ENCODE assay signal across 12 cellular contexts in the genomic region with DNA sequence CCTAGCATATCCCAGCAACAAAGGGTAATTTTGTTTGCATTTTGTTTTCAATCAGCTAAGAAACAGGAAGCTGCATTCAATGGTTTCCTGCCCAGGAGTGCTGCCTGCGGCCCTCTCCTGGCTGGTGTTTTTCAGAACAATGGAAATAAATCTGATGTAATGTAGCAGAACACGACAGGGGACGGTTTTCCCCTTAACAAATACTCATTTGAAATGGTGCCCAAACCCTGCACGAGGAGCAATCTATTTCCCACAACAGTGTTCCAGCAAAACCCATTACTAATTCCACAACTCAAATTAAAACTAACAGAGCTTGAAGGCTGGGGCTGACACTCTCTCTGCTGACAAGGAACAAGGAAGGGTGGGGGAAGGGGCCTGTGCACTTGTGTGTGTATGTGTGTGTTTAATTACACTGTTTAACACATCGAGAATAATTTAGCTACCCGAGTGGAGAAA. TPM values are rescaled to one million over a fixed set of nuclear protein-coding genes. Genes with fewer than 3 reads are reported as not detected.
A peak's percentile ranks its signal among the peaks of the same experiment; 100 is the strongest.
DNase-seq lines count a peak whose midpoint lies in the region; ATAC-seq, FAIRE-seq and TF ChIP-seq lines count a peak whose summit lies in the region.
"Had no signal": no experiment of that assay in that cellular context is flagged by ENCODE, and none has a peak within 500 bp of the region (broad histone marks: within the 10 kb centered on the region; RNA-seq: fewer than 3 reads in every experiment).

No MANE protein-coding gene starts in this region.

- ATAC-seq in HG03432 (IDR thresholded peaks at IDR 0.05; ENCODE audit: unreplicated experiment) (peak; percentile 47), naive B cell (ENCODE audit: low read depth in 2 of 2) (peak in 1 of 2 donors; percentile 21), HG03571 (IDR thresholded peaks at IDR 0.05; ENCODE audit: unreplicated experiment) (no peak)
- peak; percentile 40 for ATAC-seq in activated naive CD8-positive, alpha-beta T cell treated with anti-CD3 and anti-CD28 coated beads, Interleukin-2, amount 50 U/mL, for 24 hours

- no peak for TF ChIP-seq POLR2A in GM12891 (IDR thresholded peaks at IDR 0.05; ENCODE audit: low read depth, low read length)

- H3K4me3 Mint-ChIP-seq in activated naive CD8-positive, alpha-beta T cell treated with anti-CD3 and anti-CD28 coated beads, Interleukin-2, amount 50 U/mL, for 24 hours: no peak overlapping the region
- H3K4me3 Mint-ChIP-seq in naive B cell (peak overlapping the region in 1 of 8 donors; percentile 50), immature natural killer cell (no peak overlapping the region)

- H3K27me3 Mint-ChIP-seq in activated naive CD8-positive, alpha-beta T cell treated with anti-CD3 and anti-CD28 coated beads, Interleukin-2, amount 50 U/mL, for 24 hours: no peaks in the 10 kb centered on the region
- H3K27me3 Mint-ChIP-seq in naive B cell (no peaks in the 10 kb centered on the region), immature natural killer cell (ENCODE audit: low read depth in 3 of 3) (peaks cover 1 to 5% (median 4%) of the 10 kb centered on the region in 3 donors)

- no peak overlapping the region for H3K27ac Mint-ChIP-seq in activated naive CD8-positive, alpha-beta T cell treated with anti-CD3 and anti-CD28 coated beads, Interleukin-2, amount 50 U/mL, for 24 hours
- peak overlapping the region in 4 of 6 donors; percentile 47 to 91 (median 64) for H3K27ac Mint-ChIP-seq in naive B cell
- H3K27ac Mint-ChIP-seq in immature natural killer cell: no peak overlapping the region

- peaks cover 13% of the 10 kb centered on the region for H3K4me1 Mint-ChIP-seq in activated naive CD8-positive, alpha-beta T cell treated with anti-CD3 and anti-CD28 coated beads, Interleukin-2, amount 50 U/mL, for 24 hours
- H3K4me1 Mint-ChIP-seq in naive B cell (peaks cover 8 to 16% (median 11%) of the 10 kb centered on the region in 3 donors), immature natural killer cell (no peaks in the 10 kb centered on the region)

- H3K9me3 Mint-ChIP-seq in activated naive CD8-positive, alpha-beta T cell treated with anti-CD3 and anti-CD28 coated beads, Interleukin-2, amount 50 U/mL, for 24 hours: no peaks in the 10 kb centered on the region
- peaks cover 0 to 1% (median 0%) of the 10 kb centered on the region in 7 donors for H3K9me3 Mint-ChIP-seq in naive B cell
- no peaks in the 10 kb centered on the region for H3K9me3 Mint-ChIP-seq in immature natural killer cell

- DNase-seq in NCI-H1092 treated with DMSO at 0.1 percent for 48 hours (lab: John Stamatoyannopoulos, UW) (peak; percentile 6), NCI-H1092 (lab: John Stamatoyannopoulos, UW) (no peak), naive B cell (no peak), GM12891 (ENCODE audit: insufficient read length, low spot score) (no peak), immature natural killer cell (no peak)
- DNase-seq in activated naive CD8-positive, alpha-beta T cell treated with anti-CD3 and anti-CD28 coated beads, Interleukin-2, amount 50 U/mL, for 24 hours: no peak
- DNase-seq: dorsolateral prefrontal cortex, tibial artery had no signal

- no peaks in the 10 kb centered on the region for H3K36me3 Mint-ChIP-seq in activated naive CD8-positive, alpha-beta T cell treated with anti-CD3 and anti-CD28 coated beads, Interleukin-2, amount 50 U/mL, for 24 hours (ENCODE audit: low read depth)
- no peaks in the 10 kb centered on the region for H3K36me3 Mint-ChIP-seq in naive B cell
- H3K36me3 Mint-ChIP-seq in immature natural killer cell: no peaks in the 10 kb centered on the region

- FAIRE-seq in GM12891 (lab: Jason Lieb, UNC): no peak
- FAIRE-seq: A204.1, frontal cortex had no signal

TF ChIP-seq in GM12891, 5 proteins besides CTCF, POLR2A, EP300 and RAD21:
- no peak for TF ChIP-seq POLR2AphosphoS5 (IDR thresholded peaks at IDR 0.05; ENCODE audit: low read depth, low read length)
- TF ChIP-seq POU2F2 (IDR thresholded peaks at IDR 0.05; ENCODE audit: low read depth, low read length): no peak
- no peak for TF ChIP-seq TAF1 (IDR thresholded peaks at IDR 0.05; ENCODE audit: low read depth, low read length)
- no peak for TF ChIP-seq PAX5 (IDR thresholded peaks at IDR 0.05; ENCODE audit: insufficient read depth, low read length, severe bottlenecking)
- TF ChIP-seq SPI1 (IDR thresholded peaks at IDR 0.05; ENCODE audit: low read depth, low read length): no peak

RNA-seq across cellular contexts. Expression of a gene that starts 8.7 kb away (rescaled TPM):
- polyA plus RNA-seq in naive B cell (ENCODE audit: low read depth in 6 of 6) (not detected), immature natural killer cell (not detected)
- not detected for polyA plus RNA-seq in GM12891 (2012; ENCODE audit: low read depth, missing spikeins)

Comparison
In these comparisons a context has a peak if more than half of its experiments do, and no peak if none do; other contexts are left out.
1. H3K27ac Mint-ChIP-seq: peak in naive B cell (4 of 6); none in activated naive CD8-positive, alpha-beta T cell treated with anti-CD3 and anti-CD28 coated beads, Interleukin-2, amount 50 U/mL, for 24 hours (single experiment) and immature natural killer cell (0 of 6).